ENCODE assay signal across 1 cellular context in genomic region chr13:113752211-113752986, GRCh38. TPM values are rescaled to one million over a fixed set of nuclear protein-coding genes. Genes with fewer than 3 reads are reported as not detected.
"Had no signal": no experiment of that assay in that cellular context is flagged by ENCODE, and none has a peak within 500 bp of the region (broad histone marks: within the 10 kb centered on the region; RNA-seq: fewer than 3 reads in every experiment).

No MANE protein-coding gene starts in this region.

RNA-seq across cellular contexts. Expression of gene TMEM255B, which starts 6.6 kb away (rescaled TPM):
- total RNA-seq: HepG2 had no signal
- polyA plus RNA-seq: HepG2 had no signal
